Comparison of ENCODE assay signal across 17 cellular contexts in genomic region chr11:83773950-83774880, GRCh38.
DNase-seq lines count a peak whose midpoint lies in the region; ATAC-seq, FAIRE-seq and TF ChIP-seq lines count a peak whose summit lies in the region.
"Had no signal": no experiment of that assay in that cellular context is flagged by ENCODE, and none has a peak within 500 bp of the region (broad histone marks: within the 10 kb centered on the region; RNA-seq: fewer than 3 reads in every experiment).

No MANE protein-coding gene starts in this region.

- no peak for TF ChIP-seq POLR2A in A549 (IDR thresholded peaks at IDR 0.05; ENCODE audit: low read length)

- no peak for TF ChIP-seq CTCF in A549 (IDR thresholded peaks at IDR 0.05)
- TF ChIP-seq CTCF in fibroblast of mammary gland (conservative IDR thresholded peaks at IDR 0.05; ENCODE audit: control insufficient read depth, insufficient read depth, low read depth, low read length): no peak
- TF ChIP-seq CTCF in Calu3 (IDR thresholded peaks at IDR 0.05; ENCODE audit: unreplicated experiment): no peak

- H3K4me3 ChIP-seq in A549 (no peak overlapping the region), fibroblast of mammary gland (ENCODE audit: control insufficient read depth, low read depth, low read length) (no peak overlapping the region)
- H3K4me3 ChIP-seq: transverse colon had no signal

- H3K27ac ChIP-seq in A549: no peak overlapping the region
- H3K27ac ChIP-seq: transverse colon had no signal

- H3K27me3 Mint-ChIP-seq in activated naive CD8-positive, alpha-beta T cell treated with anti-CD3 and anti-CD28 coated beads for 36 hours: peaks cover 14% of the 10 kb centered on the region
- H3K27me3 Mint-ChIP-seq in Calu3 (ENCODE audit: unreplicated experiment): peaks cover 13% of the 10 kb centered on the region

- POLR2A ChIA-PET in A549 (lab: Yijun Ruan, JAX): interaction anchor here (0.9 kb wide), 1 partner anchor 488 kb away, joined by 3 read pairs; no protein-coding TSS in a partner anchor

- no peak for TF ChIP-seq RAD21 in A549 (conservative IDR thresholded peaks at IDR 0.05 in 1 of 2, IDR thresholded peaks at IDR 0.05 in 1 of 2)

- H3K4me3 Mint-ChIP-seq in activated naive CD8-positive, alpha-beta T cell treated with anti-CD3 and anti-CD28 coated beads for 36 hours: no peak overlapping the region
- no peak overlapping the region for H3K4me3 Mint-ChIP-seq in Calu3 (ENCODE audit: low read depth, unreplicated experiment)
- H3K4me3 Mint-ChIP-seq: activated CD4-positive, alpha-beta T cell treated with anti-CD3 and anti-CD28 coated beads for 36 hours had no signal

- no peaks in the 10 kb centered on the region for H3K4me1 ChIP-seq in A549
- H3K4me1 ChIP-seq: transverse colon had no signal

- ATAC-seq in A549: peak; percentile 68 to 70; a peak in 5 of 6 replicates
- ATAC-seq: activated CD4-positive, alpha-beta T cell treated with anti-CD3 and anti-CD28 coated beads for 36 hours; HepG2 had no signal

- TF ChIP-seq EP300 in A549 (IDR thresholded peaks at IDR 0.05): no peak

- no peaks in the 10 kb centered on the region for H3K9me3 ChIP-seq in A549
- H3K9me3 ChIP-seq: transverse colon had no signal

- no peak for FAIRE-seq in A549 (lab: Jason Lieb, UNC)
- FAIRE-seq: H1, HepG2 had no signal

- WGBS in A549 (ENCODE audit: missing lambda C conversion rate): 31% methylated on average over 7 of the region's 7 CpGs

- H3K27ac Mint-ChIP-seq in activated naive CD8-positive, alpha-beta T cell treated with anti-CD3 and anti-CD28 coated beads for 36 hours: no peak overlapping the region
- no peak overlapping the region for H3K27ac Mint-ChIP-seq in Calu3 (ENCODE audit: unreplicated experiment)
- H3K27ac Mint-ChIP-seq: activated CD4-positive, alpha-beta T cell treated with anti-CD3 and anti-CD28 coated beads for 36 hours had no signal

- no peaks in the 10 kb centered on the region for H3K36me3 Mint-ChIP-seq in activated naive CD8-positive, alpha-beta T cell treated with anti-CD3 and anti-CD28 coated beads for 36 hours
- peaks cover 5% of the 10 kb centered on the region for H3K36me3 Mint-ChIP-seq in Calu3 (ENCODE audit: insufficient read depth, unreplicated experiment)

- no TSS peak for BruUV-seq in Calu3 (replicated peaks; lab: Mats Ljungman, UMichigan)

- H3K4me1 Mint-ChIP-seq in activated naive CD8-positive, alpha-beta T cell treated with anti-CD3 and anti-CD28 coated beads for 36 hours: no peaks in the 10 kb centered on the region
- H3K4me1 Mint-ChIP-seq in Calu3 (ENCODE audit: low read depth, unreplicated experiment): no peaks in the 10 kb centered on the region
- H3K4me1 Mint-ChIP-seq: activated CD4-positive, alpha-beta T cell treated with anti-CD3 and anti-CD28 coated beads for 36 hours had no signal

- intact Hi-C loops in Calu3 (cut with micrococcal nuclease; ENCODE audit: unreplicated experiment): no loop called here

- H3K9me3 Mint-ChIP-seq in activated naive CD8-positive, alpha-beta T cell treated with anti-CD3 and anti-CD28 coated beads for 36 hours: no peaks in the 10 kb centered on the region
- H3K9me3 Mint-ChIP-seq in Calu3 (ENCODE audit: low read depth, unreplicated experiment): no peaks in the 10 kb centered on the region

- H3K4me2 ChIP-seq in A549: peak overlapping the region; percentile 6; the same call in 1 of the 3 replicates

- CTCF ChIA-PET in A549 (lab: Yijun Ruan, JAX) (interaction anchor here (0.6 to 1.0 kb wide), 2 partner anchors 17 to 231 kb away, joined by 3 read pairs; no protein-coding TSS in a partner anchor), Calu3 (lab: Charles Lee) (interaction anchor here (0.6 kb wide), 1 partner anchor 40 kb away, joined by 6 read pairs; no protein-coding TSS in a partner anchor)

- DNase-seq in A549 (ENCODE audit: low read depth in 1 of 2, low spot score in 1 of 2) (no peak), HS-5 (ENCODE audit: low read depth) (peak; percentile 33), RPMI7951 (ENCODE audit: low read depth) (peak; percentile 26), fibroblast of mammary gland (ENCODE audit: low read depth) (peak; percentile 40), GDM1 (lab: John Stamatoyannopoulos, UW) (no peak), GF-D8 (lab: John Stamatoyannopoulos, UW) (no peak), Calu3 (no peak)
- DNase-seq in activated naive CD8-positive, alpha-beta T cell treated with anti-CD3 and anti-CD28 coated beads for 36 hours: no peak
- DNase-seq: activated CD4-positive, alpha-beta T cell treated with anti-CD3 and anti-CD28 coated beads for 36 hours; activated naive CD4-positive, alpha-beta T cell treated with Interleukin-2 at 50 U/mL for 16 hours; NCI-H1048; NCI-H526 treated with DMSO at 0.1 percent for 48 hours; RPMI8226; stimulated activated CD4-positive, alpha-beta T cell treated with anti-CD3 and anti-CD28 coated beads, Interleukin-4, amount 100 ng/mL, for 4 hours; transverse colon had no signal

TF ChIP-seq in A549, 52 proteins besides CTCF, POLR2A, EP300 and RAD21:
- TF ChIP-seq RCOR1 (IDR thresholded peaks at IDR 0.05; ENCODE audit: low read depth, low read length) (no peak), MAZ (IDR thresholded peaks at IDR 0.05; ENCODE audit: borderline replicate concordance, low read depth, low read length) (no peak), MYC (IDR thresholded peaks at IDR 0.05; ENCODE audit: borderline replicate concordance, low read length) (no peak), HDAC2 (IDR thresholded peaks at IDR 0.05) (no peak), GATA3 (IDR thresholded peaks at IDR 0.05; ENCODE audit: borderline replicate concordance) (no peak), CEBPB (IDR thresholded peaks at IDR 0.05) (no peak), PHF8 (IDR thresholded peaks at IDR 0.05; ENCODE audit: borderline replicate concordance, low read depth) (no peak), TFCP2L1 (CRISPR knock-in tag; IDR thresholded peaks at IDR 0.05) (no peak), ZSCAN20 (CRISPR knock-in tag; IDR thresholded peaks at IDR 0.05) (no peak), HOXB5 (CRISPR knock-in tag; IDR thresholded peaks at IDR 0.05) (no peak), MAFK (IDR thresholded peaks at IDR 0.05; ENCODE audit: partially characterized antibody) (no peak), HES2 (IDR thresholded peaks at IDR 0.05) (no peak), CHD2 (IDR thresholded peaks at IDR 0.05; ENCODE audit: low read length, partially characterized antibody) (no peak), ESRRA (IDR thresholded peaks at IDR 0.05; ENCODE audit: borderline replicate concordance, low read length) (no peak), ZC3H11A (IDR thresholded peaks at IDR 0.05) (no peak), ATOH8 (CRISPR knock-in tag; IDR thresholded peaks at IDR 0.05; ENCODE audit: low read depth) (no peak), USF2 (IDR thresholded peaks at IDR 0.05) (no peak), HOXB13 (CRISPR knock-in tag; IDR thresholded peaks at IDR 0.05; ENCODE audit: low read depth) (no peak), HOXA7 (CRISPR knock-in tag; IDR thresholded peaks at IDR 0.05) (no peak)

Comparison
In these comparisons a context has a peak if more than half of its experiments do, and no peak if none do; other contexts are left out.
1. DNase-seq: peak in HS-5 (single experiment), RPMI7951 (single experiment) and fibroblast of mammary gland (single experiment); none in A549 (0 of 2), activated naive CD8-positive, alpha-beta T cell treated with anti-CD3 and anti-CD28 coated beads for 36 hours (single experiment), GDM1 (single experiment), GF-D8 (single experiment) and Calu3 (single experiment).